Comparison of ENCODE assay signal across 29 cellular contexts in the genomic region with DNA sequence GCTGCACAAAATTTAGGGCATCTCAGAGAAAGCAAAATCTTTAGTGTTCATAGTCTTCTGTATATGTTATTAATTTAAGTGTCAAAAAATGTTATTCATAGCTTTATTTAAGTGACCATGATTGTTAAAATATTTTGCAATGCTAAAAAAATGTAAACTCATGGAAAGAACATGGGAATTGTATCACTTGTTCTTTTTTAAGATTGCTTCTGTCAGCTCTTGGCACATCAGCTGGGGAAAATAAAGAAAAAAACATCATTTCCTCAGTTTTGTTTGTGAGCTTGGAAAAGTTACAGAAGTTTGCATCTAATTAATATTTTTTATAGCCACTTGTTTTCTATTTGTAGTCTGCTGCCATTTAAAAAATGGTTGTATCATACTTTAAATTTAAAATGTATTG.
"Had no signal": no experiment of that assay in that cellular context is flagged by ENCODE, and none has a peak within 500 bp of the region (broad histone marks: within the 10 kb centered on the region; RNA-seq: fewer than 3 reads in every experiment).

No MANE protein-coding gene starts in this region.

- H3K4me3 ChIP-seq: coronary artery, esophagus squamous epithelium had no signal

- H3K27me3 ChIP-seq: brain microvascular endothelial cell, esophagus squamous epithelium had no signal

- H3K9me3 ChIP-seq: esophagus squamous epithelium had no signal

- H3K36me3 ChIP-seq: brain microvascular endothelial cell, esophagus squamous epithelium, WERI-Rb-1 had no signal

- ATAC-seq: activated CD4-positive, CD25-positive, alpha-beta regulatory T cell treated with anti-CD3 and anti-CD28 coated beads, Interleukin-2, amount 50 U/mL, for 24 hours; activated naive CD4-positive, alpha-beta T cell treated with anti-CD3 and anti-CD28 coated beads, Interleukin-2, amount 50 U/mL, for 72 hours; activated T-cell treated with anti-CD3 and anti-CD28 coated beads, Interleukin-2, amount 50 U/mL, for 72 hours; effector memory CD8-positive, alpha-beta T cell; T-helper 17 cell had no signal

- DNase-seq: activated B cell treated with CpG ODN at 0.5 μM for 24 hours; activated CD4-positive, alpha-beta memory T cell treated with anti-CD3 and anti-CD28 coated beads, Interleukin-2, amount 10 ng/mL, durations not matched to agents 7 days and 5 days; activated CD4-positive, alpha-beta T cell treated with anti-CD3 and anti-CD28 coated beads for 48 hours; activated CD4-positive, alpha-beta T cell treated with anti-CD3 and anti-CD28 coated beads, Interleukin-2, amount 50 U/mL, for 1 hour; activated CD8-positive, alpha-beta memory T cell treated with anti-CD3 and anti-CD28 coated beads, Interleukin-2, amount 50 U/mL, for 48 hours; activated gamma-delta T cell; activated naive CD4-positive, alpha-beta T cell; activated naive CD4-positive, alpha-beta T cell treated with anti-CD3 and anti-CD28 coated beads, Interleukin-2, amount 10 ng/mL, durations not matched to agents 7 days and 5 days; activated naive CD8-positive, alpha-beta T cell treated with anti-CD3 and anti-CD28 coated beads, Interleukin-2, amount 10 ng/mL, durations not matched to agents 7 days and 5 days; activated T-cell treated with anti-CD3 and anti-CD28 coated beads for 4 hours; activated T-cell treated with anti-CD3 and anti-CD28 coated beads, Interleukin-2, amount 50 U/mL, for 24 hours; activated T-cell treated with anti-CD3 and anti-CD28 coated beads, Interleukin-2, amount 50 U/mL, for 72 hours; amniotic stem cell; anterior cingulate cortex; brain microvascular endothelial cell; dermis blood vessel endothelial cell; effector CD4-positive, alpha-beta T cell; effector memory CD8-positive, alpha-beta T cell; esophagus squamous epithelium; foreskin fibroblast; head of caudate nucleus; T-helper 1 cell; T-helper 17 cell; T1000; WERI-Rb-1 had no signal

- H3K4me1 ChIP-seq: esophagus squamous epithelium had no signal

- H3K27ac ChIP-seq: brain microvascular endothelial cell, coronary artery, epithelial cell of prostate, esophagus squamous epithelium, WERI-Rb-1 had no signal
